Comparison of ENCODE assay signal across 18 cellular contexts in the genomic region with DNA sequence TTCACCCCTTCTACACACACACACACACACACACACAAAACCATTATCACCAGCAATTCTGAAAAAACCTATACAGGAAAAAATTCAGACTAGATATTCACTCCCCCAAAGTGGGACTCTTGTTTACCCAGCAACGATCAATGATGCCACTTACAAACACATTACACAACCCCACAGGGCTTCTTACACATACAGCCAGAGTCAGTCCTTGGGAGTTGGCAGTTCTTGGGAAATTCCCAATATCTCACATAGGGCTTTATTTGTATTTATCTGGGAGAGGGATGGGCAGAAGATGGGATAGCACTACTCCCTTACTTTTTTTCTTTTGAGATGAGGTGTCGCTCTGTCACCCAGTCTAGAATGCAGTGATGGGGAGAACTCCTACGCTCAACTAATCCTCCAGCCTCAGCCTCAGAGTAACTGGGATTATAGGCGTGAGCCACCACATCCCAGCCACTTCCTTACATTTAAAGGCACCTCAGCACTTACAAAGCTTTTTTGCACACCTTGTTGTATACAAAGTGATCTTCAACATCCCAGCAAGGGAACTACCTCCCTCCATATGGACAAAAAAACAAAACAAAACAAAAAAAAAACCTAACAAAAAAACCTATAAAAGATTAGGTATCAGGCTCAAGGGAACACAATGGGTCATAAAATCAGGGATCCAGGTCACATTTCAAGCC.
DNase-seq lines count a peak whose midpoint lies in the region; ATAC-seq and TF ChIP-seq lines count a peak whose summit lies in the region.
"Had no signal": no experiment of that assay in that cellular context is flagged by ENCODE, and none has a peak within 500 bp of the region (broad histone marks: within the 10 kb centered on the region; RNA-seq: fewer than 3 reads in every experiment).

No MANE protein-coding gene starts in this region.

- ATAC-seq in left cardiac atrium: peak; percentile 25 to 48
- no peak for ATAC-seq in HG03108 (IDR thresholded peaks at IDR 0.05; ENCODE audit: unreplicated experiment)
- ATAC-seq: activated T-helper 17 cell treated with anti-CD3 and anti-CD28 coated beads, Interleukin-2, amount 50 U/mL, for 72 hours; CD8-positive, alpha-beta T cell; effector memory CD8-positive, alpha-beta T cell; T-cell had no signal

- CTCF ChIA-PET in mammary epithelial cell (lab: Charles Lee; ENCODE audit: low non-redundant PET): interaction anchor here (0.6 kb wide), 1 partner anchor 62 kb away, joined by 4 read pairs; no protein-coding TSS in a partner anchor

- H3K4me2 ChIP-seq in mammary epithelial cell (ENCODE audit: insufficient read depth, low read depth, low read length): peak overlapping the region; percentile 71

- H3K79me2 ChIP-seq in mammary epithelial cell (ENCODE audit: insufficient read depth, low read length): peaks cover 95% of the 10 kb centered on the region

- H3K9me3 ChIP-seq in right atrium auricular region (no peaks in the 10 kb centered on the region), mammary epithelial cell (replicated peaks; ENCODE audit: insufficient read depth, low read length) (no peaks in the 10 kb centered on the region), subcutaneous abdominal adipose tissue (ENCODE audit: control insufficient read depth in 5 of 5, low read length in 5 of 5) (no peaks in the 10 kb centered on the region), SJCRH30 (replicated peaks) (0 out of 2 replicates have a peak, but pooled peaks cover under 1% of the 10 kb centered on the region)

- DNase-seq in left cardiac atrium (no peak), right atrium auricular region (ENCODE audit: low spot score) (no peak), mammary epithelial cell (peak; percentile 89), kidney glomerular epithelial cell (lab: John Stamatoyannopoulos, UW) (peak; percentile 28), SJCRH30 (no peak)
- no peak for DNase-seq in effector CD8-positive, alpha-beta T cell (lab: John Stamatoyannopoulos, UW)
- DNase-seq: ACHN; activated B cell treated with CpG ODN at 0.5 μM for 24 hours; CD8-positive, alpha-beta T cell; cerebellar nuclear complex; effector memory CD8-positive, alpha-beta T cell; GOT3; NCI-H146; NCI-H446 treated with DMSO at 0.1 percent for 48 hours; T-cell had no signal

- H3K27me3 ChIP-seq in right atrium auricular region: no peaks in the 10 kb centered on the region
- no peaks in the 10 kb centered on the region for H3K27me3 ChIP-seq in mammary epithelial cell (ENCODE audit: insufficient read depth, low read length)
- H3K27me3 ChIP-seq in subcutaneous abdominal adipose tissue (ENCODE audit: control insufficient read depth in 5 of 5, insufficient read depth in 4 of 5, low read length in 5 of 5): no peaks in the 10 kb centered on the region
- H3K27me3 ChIP-seq in SJCRH30: no peaks in the 10 kb centered on the region

- no peak overlapping the region for H2AFZ ChIP-seq in mammary epithelial cell (ENCODE audit: low read depth, low read length)

- H3K36me3 ChIP-seq in right atrium auricular region (no peaks in the 10 kb centered on the region), mammary epithelial cell (ENCODE audit: insufficient read depth, low read length) (no peaks in the 10 kb centered on the region), subcutaneous abdominal adipose tissue (ENCODE audit: control insufficient read depth in 5 of 5, insufficient read depth in 5 of 5, low read length in 5 of 5) (no peaks in the 10 kb centered on the region), SJCRH30 (no peaks in the 10 kb centered on the region)

- in situ Hi-C loops in mammary epithelial cell (cut with MboI; ENCODE audit: low sequenced_read_pairs in 2 of 2): no loop called here

- H3K9ac ChIP-seq in mammary epithelial cell (ENCODE audit: insufficient read depth, low read length): peak overlapping the region; percentile 73
- peak overlapping the region in 3 of 5 donors; percentile 1 to 64 (median 35) for H3K9ac ChIP-seq in subcutaneous abdominal adipose tissue (ENCODE audit: low read length in 5 of 5)

- dilution Hi-C loops in mammary epithelial cell (cut with HindIII; ENCODE audit: low sequenced_read_pairs): no loop called here

- H3K4me1 ChIP-seq in right atrium auricular region (peaks cover 0 to 45% of the 10 kb centered on the region in 2 donors), mammary epithelial cell (ENCODE audit: insufficient read depth, low read length) (peaks cover 62% of the 10 kb centered on the region), subcutaneous abdominal adipose tissue (ENCODE audit: control insufficient read depth in 5 of 5, insufficient read depth in 5 of 5, low read length in 5 of 5) (peaks cover 0 to 23% (median 13%) of the 10 kb centered on the region in 5 donors), SJCRH30 (peaks cover 32% of the 10 kb centered on the region)

- no peaks in the 10 kb centered on the region for H4K20me1 ChIP-seq in mammary epithelial cell (ENCODE audit: insufficient read depth, low read length)

- H3K4me3 ChIP-seq in right atrium auricular region (no peak overlapping the region), mammary epithelial cell (replicated peaks in 1 of 3; ENCODE audit: insufficient read depth in 1 of 3, low read depth in 2 of 3, low read length in 3 of 3) (peak overlapping the region in 2 of 3 experiments; percentile 12 to 16), subcutaneous abdominal adipose tissue (ENCODE audit: low read depth in 1 of 5, low read length in 5 of 5) (peak overlapping the region in 1 of 5 donors; percentile 43), SJCRH30 (no peak overlapping the region)

- 60% methylated on average over 4 of the region's 4 CpGs for WGBS in mammary epithelial cell (ENCODE audit: low coverage, missing lambda C conversion rate)

- no peak for TF ChIP-seq CTCF in right atrium auricular region (IDR thresholded peaks at IDR 0.05)
- no peak for TF ChIP-seq CTCF in mammary epithelial cell (conservative IDR thresholded peaks at IDR 0.05 in 1 of 2, IDR thresholded peaks at IDR 0.05 in 1 of 2; ENCODE audit: extremely low read depth in 1 of 2, insufficient read depth in 1 of 2, low read depth in 1 of 2, low read length in 2 of 2)

- intact Hi-C loops in left cardiac atrium (cut with DNase I): no loop called here
- intact Hi-C loops in mammary epithelial cell (cut with micrococcal nuclease): no loop called here

- TSS peak; percentile 12 for BruUV-seq in mammary epithelial cell (replicated peaks; lab: Mats Ljungman, UMichigan)

- H3K27ac ChIP-seq in right atrium auricular region (no peak overlapping the region), mammary epithelial cell (ENCODE audit: insufficient read depth, low read depth, low read length) (peak overlapping the region; percentile 96), subcutaneous abdominal adipose tissue (ENCODE audit: low read depth, low read length) (peak overlapping the region; percentile 69), SJCRH30 (no peak overlapping the region)

Comparison
In these comparisons a context has a peak if more than half of its experiments do, and no peak if none do; other contexts are left out.
1. DNase-seq: peak in mammary epithelial cell (single experiment) and kidney glomerular epithelial cell (single experiment); none in left cardiac atrium (single experiment), right atrium auricular region (single experiment), SJCRH30 (0 of 2) and effector CD8-positive, alpha-beta T cell (single experiment).
2. H3K27ac ChIP-seq: peak in mammary epithelial cell (single experiment) and subcutaneous abdominal adipose tissue (single experiment); none in right atrium auricular region (0 of 2) and SJCRH30 (single experiment).
3. H3K4me3 ChIP-seq: peak in mammary epithelial cell (2 of 3); none in right atrium auricular region (0 of 2) and SJCRH30 (single experiment).